Comparison of ENCODE assay signal across 8 cellular contexts in genomic region chr20:49938173-49939163, GRCh38. TPM values are rescaled to one million over a fixed set of nuclear protein-coding genes. Genes with fewer than 3 reads are reported as not detected.
DNase-seq lines count a peak whose midpoint lies in the region; ATAC-seq, FAIRE-seq and TF ChIP-seq lines count a peak whose summit lies in the region.

No MANE protein-coding gene starts in this region.

- no peaks in the 10 kb centered on the region for H3K27me3 ChIP-seq in HUES48 (ENCODE audit: control insufficient read depth, insufficient read depth, low read length)
- no peaks in the 10 kb centered on the region for H3K27me3 ChIP-seq in left ventricle myocardium inferior (ENCODE audit: low read depth)
- H3K27me3 ChIP-seq in small intestine (ENCODE audit: control insufficient read depth in 2 of 2, insufficient read depth in 2 of 2, low read length in 2 of 2): no peaks in the 10 kb centered on the region

- intact Hi-C loops in left ventricle myocardium inferior (cut with micrococcal nuclease): no loop called here

- CTCF ChIA-PET in activated CD4-positive, alpha-beta memory T cell treated with anti-CD3 and anti-CD28 coated beads, Interleukin-2, amount 10 ng/mL, durations not matched to agents 7 days and 5 days (lab: Charles Lee): interaction anchor here (0.6 to 1.7 kb wide), 6 partner anchors 24 to 171 kb away, joined by 3 to 9 read pairs (median 4); no protein-coding TSS in a partner anchor

- no peak for ATAC-seq in activated CD4-positive, CD25-positive, alpha-beta regulatory T cell treated with anti-CD3 and anti-CD28 coated beads, Interleukin-2, amount 50 U/mL, for 24 hours
- ATAC-seq in HG03565 (IDR thresholded peaks at IDR 0.05; ENCODE audit: unreplicated experiment) (no peak), HG02885 (IDR thresholded peaks at IDR 0.05; ENCODE audit: poor library complexity, unreplicated experiment) (no peak)

- 41 to 53% (median 51%) methylated on average over 12 of the region's 12 CpGs for WGBS in small intestine, 3 donors

- H3K4me3 ChIP-seq in HUES48 (ENCODE audit: low read depth, low read length): peak overlapping the region; percentile 95
- H3K4me3 ChIP-seq in left ventricle myocardium inferior: peak overlapping the region; percentile 77
- H3K4me3 ChIP-seq in small intestine (ENCODE audit: low read depth in 1 of 2, low read length in 2 of 2): peak overlapping the region in 1 of 2 donors; percentile 71

- H3K4me1 Mint-ChIP-seq in activated CD4-positive, alpha-beta memory T cell treated with anti-CD3 and anti-CD28 coated beads, Interleukin-2, amount 10 ng/mL, durations not matched to agents 7 days and 5 days: peaks cover 54% of the 10 kb centered on the region

- H3K36me3 Mint-ChIP-seq in activated CD4-positive, alpha-beta memory T cell treated with anti-CD3 and anti-CD28 coated beads, Interleukin-2, amount 10 ng/mL, durations not matched to agents 7 days and 5 days (ENCODE audit: low read depth): peaks cover 30% of the 10 kb centered on the region

- H3K4me3 Mint-ChIP-seq in activated CD4-positive, alpha-beta memory T cell treated with anti-CD3 and anti-CD28 coated beads, Interleukin-2, amount 10 ng/mL, durations not matched to agents 7 days and 5 days: peak overlapping the region; percentile 91

- FAIRE-seq in small intestine (lab: Jason Lieb, UNC): no peak

- H3K27me3 Mint-ChIP-seq in activated CD4-positive, alpha-beta memory T cell treated with anti-CD3 and anti-CD28 coated beads, Interleukin-2, amount 10 ng/mL, durations not matched to agents 7 days and 5 days: no peaks in the 10 kb centered on the region

- no peak for DNase-seq in activated CD4-positive, alpha-beta memory T cell treated with anti-CD3 and anti-CD28 coated beads, Interleukin-2, amount 10 ng/mL, durations not matched to agents 7 days and 5 days
- DNase-seq in left ventricle myocardium inferior: peak; percentile 69
- peak; percentile 15 for DNase-seq in small intestine
- no peak for DNase-seq in NCI-H1105 treated with DMSO at 0.1 percent for 48 hours (lab: John Stamatoyannopoulos, UW)

- no peak for TF ChIP-seq CTCF in left ventricle myocardium inferior (IDR thresholded peaks at IDR 0.05; ENCODE audit: borderline replicate concordance)

- POLR2A ChIA-PET in activated CD4-positive, alpha-beta memory T cell treated with anti-CD3 and anti-CD28 coated beads, Interleukin-2, amount 10 ng/mL, durations not matched to agents 7 days and 5 days (lab: Charles Lee): interaction anchor here (0.8 to 2.4 kb wide), 2 partner anchors 24 to 125 kb away, joined by 3 to 7 read pairs; partner anchors contain the start of gene SLC9A8

- peaks cover 36% of the 10 kb centered on the region for H3K36me3 ChIP-seq in HUES48 (ENCODE audit: control insufficient read depth, insufficient read depth, low read length)
- peaks cover 24% of the 10 kb centered on the region for H3K36me3 ChIP-seq in left ventricle myocardium inferior
- peaks cover 8 to 13% of the 10 kb centered on the region in 2 donors for H3K36me3 ChIP-seq in small intestine (ENCODE audit: control insufficient read depth in 2 of 2, insufficient read depth in 2 of 2, low read length in 2 of 2)

- no peak overlapping the region for H3K27ac Mint-ChIP-seq in activated CD4-positive, alpha-beta memory T cell treated with anti-CD3 and anti-CD28 coated beads, Interleukin-2, amount 10 ng/mL, durations not matched to agents 7 days and 5 days

- no peaks in the 10 kb centered on the region for H3K9me3 Mint-ChIP-seq in activated CD4-positive, alpha-beta memory T cell treated with anti-CD3 and anti-CD28 coated beads, Interleukin-2, amount 10 ng/mL, durations not matched to agents 7 days and 5 days

- H3K27ac ChIP-seq in HUES48 (ENCODE audit: low read depth, low read length) (no peak overlapping the region), left ventricle myocardium inferior (replicated peaks) (peak overlapping the region; percentile 89), small intestine (ENCODE audit: low read depth in 1 of 2, low read length in 1 of 2) (peak overlapping the region in 1 of 2 donors; percentile 97)

- H3K9ac ChIP-seq in HUES48 (ENCODE audit: low read depth, low read length): no peak overlapping the region; the same call in 1 of the 2 replicates

- H3K4me1 ChIP-seq in HUES48 (ENCODE audit: control insufficient read depth, insufficient read depth, low read length): peaks cover 17% of the 10 kb centered on the region
- H3K4me1 ChIP-seq in left ventricle myocardium inferior: peaks cover 66% of the 10 kb centered on the region
- H3K4me1 ChIP-seq in small intestine (ENCODE audit: control insufficient read depth in 2 of 2, insufficient read depth in 1 of 2, low read depth in 1 of 2, low read length in 1 of 2): peaks cover 3 to 8% of the 10 kb centered on the region in 2 donors

- H3K9me3 ChIP-seq in HUES48 (ENCODE audit: control insufficient read depth, insufficient read depth, low read length) (no peaks in the 10 kb centered on the region), left ventricle myocardium inferior (replicated peaks) (no peaks in the 10 kb centered on the region), small intestine (ENCODE audit: control insufficient read depth, low read depth) (no peaks in the 10 kb centered on the region)

RNA-seq across cellular contexts. Expression of gene RNF114, which starts 2.3 kb away (rescaled TPM):
- total RNA-seq in activated CD4-positive, alpha-beta memory T cell treated with anti-CD3 and anti-CD28 coated beads, Interleukin-2, amount 10 ng/mL, durations not matched to agents 7 days and 5 days: 10 to 100 TPM; 66.4 to 76.4 TPM
- total RNA-seq in left ventricle myocardium inferior: 50.8 TPM
- polyA plus RNA-seq in small intestine: 10 to 100 TPM; 51.2 to 76.0 (median 60.8) TPM

RNA-seq across cellular contexts. Expression of gene SPATA2, which starts 23.1 kb away (rescaled TPM):
- 1 to 10 TPM; 8.4 to 9.0 TPM for total RNA-seq in activated CD4-positive, alpha-beta memory T cell treated with anti-CD3 and anti-CD28 coated beads, Interleukin-2, amount 10 ng/mL, durations not matched to agents 7 days and 5 days
- 7.6 TPM for total RNA-seq in left ventricle myocardium inferior
- 10 to 100 TPM in 1 of 3 donors, 1 to 10 TPM in 2; 8.6 to 11.0 (median 9.9) TPM for polyA plus RNA-seq in small intestine

RNA-seq across cellular contexts. Expression of gene SNAI1, which starts 44.3 kb away (rescaled TPM):
- under 1 TPM; 0.28 to 0.38 TPM for total RNA-seq in activated CD4-positive, alpha-beta memory T cell treated with anti-CD3 and anti-CD28 coated beads, Interleukin-2, amount 10 ng/mL, durations not matched to agents 7 days and 5 days
- total RNA-seq in left ventricle myocardium inferior: 0.69 TPM
- 1 to 10 TPM in 2 of 3 donors, not detected in 1; 1.1 to 6.9 TPM for polyA plus RNA-seq in small intestine

Comparison
In these comparisons a context has a peak if more than half of its experiments do, and no peak if none do; other contexts are left out.
1. DNase-seq: peak in left ventricle myocardium inferior (single experiment) and small intestine (single experiment); none in activated CD4-positive, alpha-beta memory T cell treated with anti-CD3 and anti-CD28 coated beads, Interleukin-2, amount 10 ng/mL, durations not matched to agents 7 days and 5 days (single experiment) and NCI-H1105 treated with DMSO at 0.1 percent for 48 hours (single experiment).